13 cellular contexts compared by ENCODE assay signal in genomic region chr4:176981551-176981950, GRCh38.
DNase-seq lines count a peak whose midpoint lies in the region; ATAC-seq lines count a peak whose summit lies in the region.
"Had no signal": no experiment of that assay in that cellular context is flagged by ENCODE, and none has a peak within 500 bp of the region (broad histone marks: within the 10 kb centered on the region; RNA-seq: fewer than 3 reads in every experiment).

No MANE protein-coding gene starts in this region.

- H3K27me3 Mint-ChIP-seq in stimulated activated naive CD8-positive, alpha-beta T cell treated with anti-CD3 and anti-CD28 coated beads, Interleukin-15, amount 100 ng/mL, for 72 hours = no peaks in the 10 kb centered on the region
- no peaks in the 10 kb centered on the region for H3K27me3 Mint-ChIP-seq in T-helper 2 cell treated with Interferon-gamma antibody and Interleukin-4, amounts not matched to agents 5 μg/mL and 100 μg/mL, for 36 hours (ENCODE audit: low read depth)
- H3K27me3 Mint-ChIP-seq: naive B cell had no signal

- DNase-seq in GM03348 (ENCODE audit: low spot score) (peak; percentile 35), NOMO-1 treated with DMSO at 0.1 percent for 48 hours (lab: John Stamatoyannopoulos, UW; ENCODE audit: unreplicated experiment) (peak; percentile 85), fibroblast of gingiva (ENCODE audit: low read depth) (peak; percentile 83), renal cortical epithelial cell (ENCODE audit: low read depth) (peak; percentile 22), NAMALWA (ENCODE audit: low spot score) (no peak), SK-N-DZ (ENCODE audit: low spot score) (no peak)
- DNase-seq in stimulated activated naive CD8-positive, alpha-beta T cell treated with anti-CD3 and anti-CD28 coated beads, Interleukin-15, amount 100 ng/mL, for 72 hours = no peak
- no peak for DNase-seq in T-helper 2 cell treated with Interferon-gamma antibody and Interleukin-4, amounts not matched to agents 5 μg/mL and 100 μg/mL, for 36 hours (ENCODE audit: low spot score)
- DNase-seq: naive B cell, NCI-H1092 treated with DMSO at 0.1 percent for 48 hours, PC-9 had no signal

- no peak for ATAC-seq in stimulated activated naive CD8-positive, alpha-beta T cell treated with anti-CD3 and anti-CD28 coated beads, Interleukin-15, amount 100 ng/mL, for 72 hours

- no peak overlapping the region for H3K27ac Mint-ChIP-seq in stimulated activated naive CD8-positive, alpha-beta T cell treated with anti-CD3 and anti-CD28 coated beads, Interleukin-15, amount 100 ng/mL, for 72 hours
- no peak overlapping the region for H3K27ac Mint-ChIP-seq in T-helper 2 cell treated with Interferon-gamma antibody and Interleukin-4, amounts not matched to agents 5 μg/mL and 100 μg/mL, for 36 hours
- H3K27ac Mint-ChIP-seq: activated T-helper 1 cell treated with anti-CD3 and anti-CD28 coated beads, Interleukin-12 subunit alpha, Interleukin-12 subunit beta, Interleukin-2, Interleukin-4 antibody, amounts not matched to agents 30 ng/mL and 10 ng/mL and 1 ng/mL, durations not matched to agents 14 hours and 24 hours and 36 hours; naive B cell; stimulated activated naive CD8-positive, alpha-beta T cell treated with anti-CD3 and anti-CD28 coated beads, Interleukin-15, Interleukin-2, amounts not matched to agents 100 ng/mL and 50 ng/mL, for 24 hours had no signal

- no peaks in the 10 kb centered on the region for H3K4me1 Mint-ChIP-seq in stimulated activated naive CD8-positive, alpha-beta T cell treated with anti-CD3 and anti-CD28 coated beads, Interleukin-15, amount 100 ng/mL, for 72 hours
- no peaks in the 10 kb centered on the region for H3K4me1 Mint-ChIP-seq in T-helper 2 cell treated with Interferon-gamma antibody and Interleukin-4, amounts not matched to agents 5 μg/mL and 100 μg/mL, for 36 hours (ENCODE audit: low read depth)
- H3K4me1 Mint-ChIP-seq: naive B cell had no signal

- H3K4me3 Mint-ChIP-seq in stimulated activated naive CD8-positive, alpha-beta T cell treated with anti-CD3 and anti-CD28 coated beads, Interleukin-15, amount 100 ng/mL, for 72 hours = no peak overlapping the region
- H3K4me3 Mint-ChIP-seq in T-helper 2 cell treated with Interferon-gamma antibody and Interleukin-4, amounts not matched to agents 5 μg/mL and 100 μg/mL, for 36 hours = no peak overlapping the region
- H3K4me3 Mint-ChIP-seq: activated T-helper 1 cell treated with anti-CD3 and anti-CD28 coated beads, Interleukin-12 subunit alpha, Interleukin-12 subunit beta, Interleukin-2, Interleukin-4 antibody, amounts not matched to agents 30 ng/mL and 10 ng/mL and 1 ng/mL, durations not matched to agents 14 hours and 24 hours and 36 hours; naive B cell; stimulated activated naive CD8-positive, alpha-beta T cell treated with anti-CD3 and anti-CD28 coated beads, Interleukin-15, Interleukin-2, amounts not matched to agents 100 ng/mL and 50 ng/mL, for 24 hours had no signal

- H3K36me3 Mint-ChIP-seq in T-helper 2 cell treated with Interferon-gamma antibody and Interleukin-4, amounts not matched to agents 5 μg/mL and 100 μg/mL, for 36 hours (ENCODE audit: low read depth) = no peaks in the 10 kb centered on the region
- H3K36me3 Mint-ChIP-seq: naive B cell had no signal

- no peaks in the 10 kb centered on the region for H3K9me3 Mint-ChIP-seq in stimulated activated naive CD8-positive, alpha-beta T cell treated with anti-CD3 and anti-CD28 coated beads, Interleukin-15, amount 100 ng/mL, for 72 hours
- H3K9me3 Mint-ChIP-seq in T-helper 2 cell treated with Interferon-gamma antibody and Interleukin-4, amounts not matched to agents 5 μg/mL and 100 μg/mL, for 36 hours = no peaks in the 10 kb centered on the region
- H3K9me3 Mint-ChIP-seq: activated T-helper 1 cell treated with anti-CD3 and anti-CD28 coated beads, Interleukin-12 subunit alpha, Interleukin-12 subunit beta, Interleukin-2, Interleukin-4 antibody, amounts not matched to agents 30 ng/mL and 10 ng/mL and 1 ng/mL, durations not matched to agents 14 hours and 24 hours and 36 hours had no signal

Comparison
In these comparisons a context has a peak if more than half of its experiments do, and no peak if none do; other contexts are left out.
1. DNase-seq: peak in GM03348 (single experiment), NOMO-1 treated with DMSO at 0.1 percent for 48 hours (single experiment), fibroblast of gingiva (single experiment) and renal cortical epithelial cell (single experiment); none in NAMALWA (single experiment), stimulated activated naive CD8-positive, alpha-beta T cell treated with anti-CD3 and anti-CD28 coated beads, Interleukin-15, amount 100 ng/mL, for 72 hours (0 of 2), T-helper 2 cell treated with Interferon-gamma antibody and Interleukin-4, amounts not matched to agents 5 μg/mL and 100 μg/mL, for 36 hours (single experiment) and SK-N-DZ (single experiment).